In the genomic region with DNA sequence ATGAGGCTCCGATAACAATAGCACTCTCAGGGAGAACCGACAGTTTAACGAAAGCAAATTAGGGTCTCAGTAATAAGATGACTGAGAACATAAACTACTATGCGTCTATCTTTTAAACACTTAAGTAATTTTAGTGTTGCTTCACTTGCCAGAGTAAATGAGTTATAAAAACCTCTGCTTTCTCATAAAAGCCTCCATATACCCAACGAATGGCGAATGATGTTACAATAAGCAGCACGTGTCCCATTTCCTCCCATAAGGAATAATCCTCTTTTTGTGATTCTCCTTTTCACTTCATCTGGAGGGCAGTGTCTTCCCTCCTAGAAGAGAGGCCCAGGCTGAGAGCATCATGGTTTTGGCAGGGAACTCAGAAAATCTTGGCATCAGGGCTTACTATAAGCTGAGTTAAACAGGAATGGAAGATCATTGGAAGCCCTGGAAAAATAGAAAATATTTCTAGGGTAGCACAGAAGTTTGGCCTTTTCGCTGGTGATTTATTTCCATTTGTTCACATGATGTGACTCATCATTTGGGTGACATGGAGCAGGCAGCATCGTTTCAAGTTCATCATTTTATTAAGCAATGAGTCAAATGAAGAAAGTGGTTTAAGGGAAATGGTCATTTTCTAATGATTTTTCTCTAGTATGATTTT, we compare ENCODE assay signal across 1 cellular context.
TF ChIP-seq lines count a peak whose summit lies in the region.

No MANE protein-coding gene starts in this region.

TF ChIP-seq in SK-N-SH, 30 proteins besides CTCF, POLR2A, EP300 and RAD21 (continued from another document):
- TF ChIP-seq SMC3 (IDR thresholded peaks at IDR 0.05; ENCODE audit: low read depth, low read length): no peak
- no peak for TF ChIP-seq GABPA (IDR thresholded peaks at IDR 0.05; ENCODE audit: low read depth)
- no peak for TF ChIP-seq EZH2phosphoT487 (IDR thresholded peaks at IDR 0.05; ENCODE audit: borderline replicate concordance, low read depth)
- no peak for TF ChIP-seq RXRA (IDR thresholded peaks at IDR 0.05; ENCODE audit: borderline replicate concordance, low read depth)
- TF ChIP-seq, protein P1, sequence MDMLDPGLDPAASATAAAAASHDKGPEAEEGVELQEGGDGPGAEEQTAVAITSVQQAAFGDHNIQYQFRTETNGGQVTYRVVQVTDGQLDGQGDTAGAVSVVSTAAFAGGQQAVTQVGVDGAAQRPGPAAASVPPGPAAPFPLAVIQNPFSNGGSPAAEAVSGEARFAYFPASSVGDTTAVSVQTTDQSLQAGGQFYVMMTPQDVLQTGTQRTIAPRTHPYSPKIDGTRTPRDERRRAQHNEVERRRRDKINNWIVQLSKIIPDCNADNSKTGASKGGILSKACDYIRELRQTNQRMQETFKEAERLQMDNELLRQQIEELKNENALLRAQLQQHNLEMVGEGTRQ (IDR thresholded peaks at IDR 0.05; ENCODE audit: borderline replicate concordance, low read depth, low read length): no peak
- peak; percentile 66; the same call in 1 of the 2 replicates for TF ChIP-seq FOSL2 (IDR thresholded peaks at IDR 0.05; ENCODE audit: borderline replicate concordance, low read depth)
- no peak for TF ChIP-seq SIN3A (IDR thresholded peaks at IDR 0.05; ENCODE audit: borderline replicate concordance, low read depth, low read length)
- peak; percentile 76 for TF ChIP-seq NFIC (IDR thresholded peaks at IDR 0.05; ENCODE audit: borderline replicate concordance)
- TF ChIP-seq TCF12 (IDR thresholded peaks at IDR 0.05): peak; percentile 52
- no peak for TF ChIP-seq CHD2 (IDR thresholded peaks at IDR 0.05; ENCODE audit: low read length, partially characterized antibody)
- TF ChIP-seq GATA2 (CRISPR knock-in tag; IDR thresholded peaks at IDR 0.05): no peak
- TF ChIP-seq TEAD4 (IDR thresholded peaks at IDR 0.05; ENCODE audit: borderline replicate concordance, insufficient read depth): no peak
- no peak for TF ChIP-seq NRF1 (IDR thresholded peaks at IDR 0.05; ENCODE audit: low read depth, low read length)
- no peak for TF ChIP-seq MEF2A (IDR thresholded peaks at IDR 0.05; ENCODE audit: borderline replicate concordance, low read depth)
TF ChIP-seq in SK-N-SH: peak in this region for 5.
